In genomic region chr1:14929547-14930223, GRCh38 we compare ENCODE assay signal across 1 cellular context.
A peak's percentile ranks its signal among the peaks of the same experiment; 100 is the strongest.
TF ChIP-seq lines count a peak whose summit lies in the region.

No MANE protein-coding gene starts in this region.

TF ChIP-seq in K562, 482 proteins besides CTCF, POLR2A, EP300 and RAD21 (continued from another document and continues in another):
- TF ChIP-seq, protein P1, sequence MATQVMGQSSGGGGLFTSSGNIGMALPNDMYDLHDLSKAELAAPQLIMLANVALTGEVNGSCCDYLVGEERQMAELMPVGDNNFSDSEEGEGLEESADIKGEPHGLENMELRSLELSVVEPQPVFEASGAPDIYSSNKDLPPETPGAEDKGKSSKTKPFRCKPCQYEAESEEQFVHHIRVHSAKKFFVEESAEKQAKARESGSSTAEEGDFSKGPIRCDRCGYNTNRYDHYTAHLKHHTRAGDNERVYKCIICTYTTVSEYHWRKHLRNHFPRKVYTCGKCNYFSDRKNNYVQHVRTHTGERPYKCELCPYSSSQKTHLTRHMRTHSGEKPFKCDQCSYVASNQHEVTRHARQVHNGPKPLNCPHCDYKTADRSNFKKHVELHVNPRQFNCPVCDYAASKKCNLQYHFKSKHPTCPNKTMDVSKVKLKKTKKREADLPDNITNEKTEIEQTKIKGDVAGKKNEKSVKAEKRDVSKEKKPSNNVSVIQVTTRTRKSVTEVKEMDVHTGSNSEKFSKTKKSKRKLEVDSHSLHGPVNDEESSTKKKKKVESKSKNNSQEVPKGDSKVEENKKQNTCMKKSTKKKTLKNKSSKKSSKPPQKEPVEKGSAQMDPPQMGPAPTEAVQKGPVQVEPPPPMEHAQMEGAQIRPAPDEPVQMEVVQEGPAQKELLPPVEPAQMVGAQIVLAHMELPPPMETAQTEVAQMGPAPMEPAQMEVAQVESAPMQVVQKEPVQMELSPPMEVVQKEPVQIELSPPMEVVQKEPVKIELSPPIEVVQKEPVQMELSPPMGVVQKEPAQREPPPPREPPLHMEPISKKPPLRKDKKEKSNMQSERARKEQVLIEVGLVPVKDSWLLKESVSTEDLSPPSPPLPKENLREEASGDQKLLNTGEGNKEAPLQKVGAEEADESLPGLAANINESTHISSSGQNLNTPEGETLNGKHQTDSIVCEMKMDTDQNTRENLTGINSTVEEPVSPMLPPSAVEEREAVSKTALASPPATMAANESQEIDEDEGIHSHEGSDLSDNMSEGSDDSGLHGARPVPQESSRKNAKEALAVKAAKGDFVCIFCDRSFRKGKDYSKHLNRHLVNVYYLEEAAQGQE (CRISPR knock-in tag; IDR thresholded peaks at IDR 0.05; ENCODE audit: low read depth): no peak
- TF ChIP-seq GTF2F1 (IDR thresholded peaks at IDR 0.05; ENCODE audit: low read depth, low read length): no peak
- TF ChIP-seq FOXK1 (CRISPR knock-in tag; IDR thresholded peaks at IDR 0.05; ENCODE audit: borderline replicate concordance): no peak
- TF ChIP-seq TEAD2 (tag; IDR thresholded peaks at IDR 0.05): no peak
- peak; percentile 28; the same call in 1 of the 2 replicates for TF ChIP-seq NBN (IDR thresholded peaks at IDR 0.05; ENCODE audit: low read depth)
- 0 out of 2 replicates have a peak, but pooled peaks have one; percentile 57 for TF ChIP-seq HDGF (IDR thresholded peaks at IDR 0.05)
- no peak for TF ChIP-seq POLR3A (IDR thresholded peaks at IDR 0.05; ENCODE audit: borderline replicate concordance, extremely low read depth, insufficient read depth, insufficient read length)
- TF ChIP-seq ARID1B (IDR thresholded peaks at IDR 0.05): peak; percentile 82
- TF ChIP-seq ZNF830 (CRISPR knock-in tag; IDR thresholded peaks at IDR 0.05): no peak
- TF ChIP-seq, protein P2, sequence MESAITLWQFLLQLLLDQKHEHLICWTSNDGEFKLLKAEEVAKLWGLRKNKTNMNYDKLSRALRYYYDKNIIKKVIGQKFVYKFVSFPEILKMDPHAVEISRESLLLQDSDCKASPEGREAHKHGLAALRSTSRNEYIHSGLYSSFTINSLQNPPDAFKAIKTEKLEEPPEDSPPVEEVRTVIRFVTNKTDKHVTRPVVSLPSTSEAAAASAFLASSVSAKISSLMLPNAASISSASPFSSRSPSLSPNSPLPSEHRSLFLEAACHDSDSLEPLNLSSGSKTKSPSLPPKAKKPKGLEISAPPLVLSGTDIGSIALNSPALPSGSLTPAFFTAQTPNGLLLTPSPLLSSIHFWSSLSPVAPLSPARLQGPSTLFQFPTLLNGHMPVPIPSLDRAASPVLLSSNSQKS (CRISPR knock-in tag; IDR thresholded peaks at IDR 0.05): no peak
- TF ChIP-seq ATF4 (CRISPR knock-in tag; IDR thresholded peaks at IDR 0.05): no peak
- TF ChIP-seq SMAD4 (CRISPR knock-in tag; conservative IDR thresholded peaks at IDR 0.05): no peak
- peak; percentile 48; the same call in 1 of the 2 replicates for TF ChIP-seq CTBP1 (IDR thresholded peaks at IDR 0.05; ENCODE audit: borderline replicate concordance)
- no peak for TF ChIP-seq ZNF217 (CRISPR knock-in tag; IDR thresholded peaks at IDR 0.05)
- no peak for TF ChIP-seq NR2C1 (IDR thresholded peaks at IDR 0.05)
- TF ChIP-seq NR2C1 (tag; IDR thresholded peaks at IDR 0.05): no peak
- TF ChIP-seq, protein P3, sequence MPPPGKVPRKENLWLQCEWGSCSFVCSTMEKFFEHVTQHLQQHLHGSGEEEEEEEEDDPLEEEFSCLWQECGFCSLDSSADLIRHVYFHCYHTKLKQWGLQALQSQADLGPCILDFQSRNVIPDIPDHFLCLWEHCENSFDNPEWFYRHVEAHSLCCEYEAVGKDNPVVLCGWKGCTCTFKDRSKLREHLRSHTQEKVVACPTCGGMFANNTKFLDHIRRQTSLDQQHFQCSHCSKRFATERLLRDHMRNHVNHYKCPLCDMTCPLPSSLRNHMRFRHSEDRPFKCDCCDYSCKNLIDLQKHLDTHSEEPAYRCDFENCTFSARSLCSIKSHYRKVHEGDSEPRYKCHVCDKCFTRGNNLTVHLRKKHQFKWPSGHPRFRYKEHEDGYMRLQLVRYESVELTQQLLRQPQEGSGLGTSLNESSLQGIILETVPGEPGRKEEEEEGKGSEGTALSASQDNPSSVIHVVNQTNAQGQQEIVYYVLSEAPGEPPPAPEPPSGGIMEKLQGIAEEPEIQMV (tag; conservative IDR thresholded peaks at IDR 0.05; ENCODE audit: low read depth): no peak
- TF ChIP-seq, protein P4, sequence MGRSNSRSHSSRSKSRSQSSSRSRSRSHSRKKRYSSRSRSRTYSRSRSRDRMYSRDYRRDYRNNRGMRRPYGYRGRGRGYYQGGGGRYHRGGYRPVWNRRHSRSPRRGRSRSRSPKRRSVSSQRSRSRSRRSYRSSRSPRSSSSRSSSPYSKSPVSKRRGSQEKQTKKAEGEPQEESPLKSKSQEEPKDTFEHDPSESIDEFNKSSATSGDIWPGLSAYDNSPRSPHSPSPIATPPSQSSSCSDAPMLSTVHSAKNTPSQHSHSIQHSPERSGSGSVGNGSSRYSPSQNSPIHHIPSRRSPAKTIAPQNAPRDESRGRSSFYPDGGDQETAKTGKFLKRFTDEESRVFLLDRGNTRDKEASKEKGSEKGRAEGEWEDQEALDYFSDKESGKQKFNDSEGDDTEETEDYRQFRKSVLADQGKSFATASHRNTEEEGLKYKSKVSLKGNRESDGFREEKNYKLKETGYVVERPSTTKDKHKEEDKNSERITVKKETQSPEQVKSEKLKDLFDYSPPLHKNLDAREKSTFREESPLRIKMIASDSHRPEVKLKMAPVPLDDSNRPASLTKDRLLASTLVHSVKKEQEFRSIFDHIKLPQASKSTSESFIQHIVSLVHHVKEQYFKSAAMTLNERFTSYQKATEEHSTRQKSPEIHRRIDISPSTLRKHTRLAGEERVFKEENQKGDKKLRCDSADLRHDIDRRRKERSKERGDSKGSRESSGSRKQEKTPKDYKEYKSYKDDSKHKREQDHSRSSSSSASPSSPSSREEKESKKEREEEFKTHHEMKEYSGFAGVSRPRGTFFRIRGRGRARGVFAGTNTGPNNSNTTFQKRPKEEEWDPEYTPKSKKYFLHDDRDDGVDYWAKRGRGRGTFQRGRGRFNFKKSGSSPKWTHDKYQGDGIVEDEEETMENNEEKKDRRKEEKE (IDR thresholded peaks at IDR 0.05; ENCODE audit: borderline replicate concordance in 1 of 2, control insufficient read depth in 1 of 2, low read depth in 2 of 2, low read length in 1 of 2): no peak
- no peak for TF ChIP-seq FIP1L1 (IDR thresholded peaks at IDR 0.05; ENCODE audit: low read depth, low read length, poor library complexity, severe bottlenecking)
- no peak for TF ChIP-seq GTF2E2 (tag; IDR thresholded peaks at IDR 0.05)
- no peak for TF ChIP-seq USF2 (CRISPR knock-in tag; IDR thresholded peaks at IDR 0.05)
- TF ChIP-seq THRAP3 (IDR thresholded peaks at IDR 0.05; ENCODE audit: borderline replicate concordance): no peak
- TF ChIP-seq, protein P5, sequence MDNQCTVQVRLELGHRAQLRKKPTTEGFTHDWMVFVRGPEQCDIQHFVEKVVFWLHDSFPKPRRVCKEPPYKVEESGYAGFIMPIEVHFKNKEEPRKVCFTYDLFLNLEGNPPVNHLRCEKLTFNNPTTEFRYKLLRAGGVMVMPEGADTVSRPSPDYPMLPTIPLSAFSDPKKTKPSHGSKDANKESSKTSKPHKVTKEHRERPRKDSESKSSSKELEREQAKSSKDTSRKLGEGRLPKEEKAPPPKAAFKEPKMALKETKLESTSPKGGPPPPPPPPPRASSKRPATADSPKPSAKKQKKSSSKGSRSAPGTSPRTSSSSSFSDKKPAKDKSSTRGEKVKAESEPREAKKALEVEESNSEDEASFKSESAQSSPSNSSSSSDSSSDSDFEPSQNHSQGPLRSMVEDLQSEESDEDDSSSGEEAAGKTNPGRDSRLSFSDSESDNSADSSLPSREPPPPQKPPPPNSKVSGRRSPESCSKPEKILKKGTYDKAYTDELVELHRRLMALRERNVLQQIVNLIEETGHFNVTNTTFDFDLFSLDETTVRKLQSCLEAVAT (IDR thresholded peaks at IDR 0.05): no peak
- no peak for TF ChIP-seq KHSRP (IDR thresholded peaks at IDR 0.05)
- no peak for TF ChIP-seq ZNF644 (tag; IDR thresholded peaks at IDR 0.05; ENCODE audit: low read depth)
- 0 out of 2 replicates have a peak, but pooled peaks have one; percentile 19 for TF ChIP-seq XRCC5 (IDR thresholded peaks at IDR 0.05; ENCODE audit: low read depth, low read length)
- no peak for TF ChIP-seq ARID2 (IDR thresholded peaks at IDR 0.05)
- no peak for TF ChIP-seq ZNF584 (CRISPR knock-in tag; IDR thresholded peaks at IDR 0.05; ENCODE audit: low read depth)
- TF ChIP-seq NCOR1 (IDR thresholded peaks at IDR 0.05): peak; percentile 72
- TF ChIP-seq, protein P6, sequence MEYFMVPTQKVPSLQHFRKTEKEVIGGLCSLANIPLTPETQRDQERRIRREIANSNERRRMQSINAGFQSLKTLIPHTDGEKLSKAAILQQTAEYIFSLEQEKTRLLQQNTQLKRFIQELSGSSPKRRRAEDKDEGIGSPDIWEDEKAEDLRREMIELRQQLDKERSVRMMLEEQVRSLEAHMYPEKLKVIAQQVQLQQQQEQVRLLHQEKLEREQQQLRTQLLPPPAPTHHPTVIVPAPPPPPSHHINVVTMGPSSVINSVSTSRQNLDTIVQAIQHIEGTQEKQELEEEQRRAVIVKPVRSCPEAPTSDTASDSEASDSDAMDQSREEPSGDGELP (CRISPR knock-in tag; IDR thresholded peaks at IDR 0.05; ENCODE audit: borderline replicate concordance): peak; percentile 48; the same call in 1 of the 2 replicates
- no peak for TF ChIP-seq POLR2AphosphoS2 (IDR thresholded peaks at IDR 0.05; ENCODE audit: low read length)
- no peak for TF ChIP-seq RBM14 (IDR thresholded peaks at IDR 0.05; ENCODE audit: borderline replicate concordance, insufficient read depth, low read depth, low read length)
- peak; percentile 96 for TF ChIP-seq FOSL1 (tag; conservative IDR thresholded peaks at IDR 0.05)
- peak; percentile 97 for TF ChIP-seq FOXK2 (conservative IDR thresholded peaks at IDR 0.05 in 1 of 2, IDR thresholded peaks at IDR 0.05 in 1 of 2; ENCODE audit: low read depth in 2 of 2)
- TF ChIP-seq EGR1 (conservative IDR thresholded peaks at IDR 0.05): no peak
- TF ChIP-seq RBM25 (IDR thresholded peaks at IDR 0.05; ENCODE audit: low read depth, low read length, severe bottlenecking): no peak
- no peak for TF ChIP-seq ZBTB40 (IDR thresholded peaks at IDR 0.05)
- no peak for TF ChIP-seq ZBTB40 (CRISPR knock-in tag; IDR thresholded peaks at IDR 0.05)
- no peak for TF ChIP-seq U2AF2 (optimal IDR thresholded peaks at IDR 0.05; ENCODE audit: low read depth, low read length)
- no peak for TF ChIP-seq BRF1 (IDR thresholded peaks at IDR 0.05; ENCODE audit: borderline replicate concordance, extremely low read depth, insufficient read length)
